ENCODE assay signal across 20 cellular contexts in the genomic region with DNA sequence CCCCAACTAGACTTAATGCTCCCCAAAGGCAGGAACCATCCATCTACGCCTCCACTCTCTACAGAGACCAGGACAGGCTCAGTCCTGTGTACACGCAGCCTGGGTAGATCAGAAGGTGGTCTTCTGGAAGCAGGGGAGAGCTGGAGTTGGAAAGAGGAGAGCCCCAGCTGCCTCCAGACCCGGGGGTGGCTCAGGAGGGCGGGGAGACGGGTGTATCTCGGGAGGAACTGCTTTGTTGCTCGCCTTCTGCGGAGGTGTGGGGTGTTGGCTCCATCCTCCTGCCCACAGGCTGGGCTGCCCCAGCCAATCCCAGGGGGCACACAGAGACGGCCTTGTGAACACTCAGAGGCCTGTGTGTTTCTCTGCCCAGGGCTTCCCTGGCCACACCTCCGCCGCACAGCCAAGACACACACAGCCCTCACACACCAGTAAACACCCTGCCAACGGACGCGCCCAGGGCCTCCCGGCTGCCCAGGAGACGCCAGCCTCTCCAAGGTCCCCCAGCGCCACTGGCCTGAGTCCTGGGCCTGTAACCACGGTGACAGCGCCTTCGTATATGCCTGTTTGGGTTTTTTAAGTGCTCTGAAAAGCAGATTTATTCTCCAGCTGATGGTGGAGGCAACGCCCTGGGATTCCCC.
DNase-seq lines count a peak whose midpoint lies in the region; ATAC-seq, FAIRE-seq and TF ChIP-seq lines count a peak whose summit lies in the region.
"Had no signal": no experiment of that assay in that cellular context is flagged by ENCODE, and none has a peak within 500 bp of the region (broad histone marks: within the 10 kb centered on the region; RNA-seq: fewer than 3 reads in every experiment).

No MANE protein-coding gene starts in this region.

- no peak overlapping the region for H2BK120ac ChIP-seq in neuronal stem cell (ENCODE audit: low read depth, low read length)

- H3K4me3 ChIP-seq in A549 (no peak overlapping the region), body of pancreas (no peak overlapping the region), neuronal stem cell (ENCODE audit: low read length in 2 of 2) (no peak overlapping the region), gastroesophageal sphincter (no peak overlapping the region)
- H3K4me3 ChIP-seq: ascending aorta, heart right ventricle, vagina had no signal

- no peak overlapping the region for H3K4ac ChIP-seq in neuronal stem cell (ENCODE audit: low read length)

- no peak for TF ChIP-seq RAD21 in A549 (conservative IDR thresholded peaks at IDR 0.05 in 1 of 2, IDR thresholded peaks at IDR 0.05 in 1 of 2)

- H3K36me3 ChIP-seq in body of pancreas (replicated peaks in 1 of 2; ENCODE audit: insufficient read depth in 1 of 2, low read depth in 2 of 2) (no peaks in the 10 kb centered on the region), neuronal stem cell (replicated peaks in 1 of 2; ENCODE audit: control insufficient read depth in 2 of 2, insufficient read depth in 2 of 2, low read length in 2 of 2) (peaks cover 14 to 15% of the 10 kb centered on the region in 2 donors), gastroesophageal sphincter (no peaks in the 10 kb centered on the region)
- H3K36me3 ChIP-seq: ascending aorta, heart right ventricle, vagina had no signal

- no peak overlapping the region for H2BK5ac ChIP-seq in neuronal stem cell (ENCODE audit: low read length)

- H3K14ac ChIP-seq in neuronal stem cell (ENCODE audit: low read length), result peak overlapping the region; percentile 43

- intact Hi-C loops in body of pancreas (cut with DNase I), result no loop called here
- intact Hi-C loops in natural killer cell (cut with micrococcal nuclease), result no loop called here

- H4K8ac ChIP-seq in neuronal stem cell (ENCODE audit: low read depth, low read length), result no peak overlapping the region

- H3K36me3 Mint-ChIP-seq in natural killer cell, result no peaks in the 10 kb centered on the region

- H3K9me3 Mint-ChIP-seq in natural killer cell, result no peaks in the 10 kb centered on the region

- peak overlapping the region; percentile 59 for H3K23ac ChIP-seq in neuronal stem cell (ENCODE audit: low read depth, low read length, poor library complexity)

- H2AFZ ChIP-seq in neuronal stem cell (ENCODE audit: low read length), result no peak overlapping the region

- no peak overlapping the region for H2BK15ac ChIP-seq in neuronal stem cell (ENCODE audit: low read length)

- POLR2A ChIA-PET in A549 (lab: Yijun Ruan, JAX), result no interaction called here

- TF ChIP-seq EP300 in A549 (IDR thresholded peaks at IDR 0.05) (no peak), gastroesophageal sphincter (IDR thresholded peaks at IDR 0.05) (no peak)

- no peak overlapping the region for H3K9ac ChIP-seq in neuronal stem cell (ENCODE audit: low read depth, low read length, poor library complexity)

- H3K4me3 Mint-ChIP-seq in natural killer cell, result no peak overlapping the region
- H3K4me3 Mint-ChIP-seq: dendritic cell treated with granulocyte-macrophage colony-stimulating factor and Interleukin-4, amounts not matched to agents 40 ng/mL and 50 ng/mL, for 4 days; WTC11 had no signal

- H3K18ac ChIP-seq in neuronal stem cell (ENCODE audit: low read length), result no peak overlapping the region

- no peak overlapping the region for H2BK12ac ChIP-seq in neuronal stem cell (ENCODE audit: low read length)

- no peak for FAIRE-seq in A549 (lab: Jason Lieb, UNC)
- FAIRE-seq: kidney had no signal

- no peaks in the 10 kb centered on the region for H3K79me1 ChIP-seq in neuronal stem cell (ENCODE audit: low read depth, low read length)

- peak; percentile 20 to 40; a peak in 4 of 6 replicates for ATAC-seq in A549
- peak; percentile 45 for ATAC-seq in body of pancreas
- no peak for ATAC-seq in natural killer cell
- ATAC-seq in gastroesophageal sphincter, result no peak
- ATAC-seq: heart right ventricle, WTC11 had no signal

- no peak overlapping the region for H3K27ac ChIP-seq in A549
- no peak overlapping the region for H3K27ac ChIP-seq in body of pancreas
- no peak overlapping the region for H3K27ac ChIP-seq in neuronal stem cell (replicated peaks; ENCODE audit: low read length)
- no peak overlapping the region for H3K27ac ChIP-seq in gastroesophageal sphincter
- H3K27ac ChIP-seq: ascending aorta, heart right ventricle, vagina had no signal

- peaks cover 3 to 12% of the 10 kb centered on the region in 2 donors for H3K27me3 Mint-ChIP-seq in natural killer cell (ENCODE audit: low read depth in 2 of 2)
- H3K27me3 Mint-ChIP-seq: dendritic cell treated with granulocyte-macrophage colony-stimulating factor and Interleukin-4, amounts not matched to agents 40 ng/mL and 50 ng/mL, for 4 days; IgD-negative memory B cell had no signal

- no peak overlapping the region for H2AK5ac ChIP-seq in neuronal stem cell (ENCODE audit: low read depth, low read length)

- H3K4me2 ChIP-seq in A549 (no peak overlapping the region), neuronal stem cell (ENCODE audit: insufficient read depth, low read length, poor library complexity, severe bottlenecking) (no peak overlapping the region)

- peaks cover 5% of the 10 kb centered on the region; the same call in 1 of the 3 replicates for H3K9me3 ChIP-seq in A549
- no peaks in the 10 kb centered on the region for H3K9me3 ChIP-seq in body of pancreas
- peaks cover 4 to 10% of the 10 kb centered on the region in 2 donors for H3K9me3 ChIP-seq in neuronal stem cell (replicated peaks in 1 of 2; ENCODE audit: control insufficient read depth in 2 of 2, insufficient read depth in 1 of 2, low read depth in 1 of 2, low read length in 2 of 2)
- H3K9me3 ChIP-seq in gastroesophageal sphincter, result peaks cover 0 to 12% (median 0%) of the 10 kb centered on the region in 3 donors
- H3K9me3 ChIP-seq: ascending aorta, Caco-2, vagina had no signal

- H3K27me3 ChIP-seq in body of pancreas, result no peaks in the 10 kb centered on the region
- no peaks in the 10 kb centered on the region for H3K27me3 ChIP-seq in neuronal stem cell (ENCODE audit: control insufficient read depth in 3 of 3, insufficient read depth in 3 of 3, low read depth in 1 of 3, low read length in 3 of 3)
- peaks cover 21% of the 10 kb centered on the region for H3K27me3 ChIP-seq in gastroesophageal sphincter
- H3K27me3 ChIP-seq: ascending aorta, vagina had no signal

- TF ChIP-seq CTCF in A549 (IDR thresholded peaks at IDR 0.05) (no peak), body of pancreas (IDR thresholded peaks at IDR 0.05) (no peak), natural killer cell (IDR thresholded peaks at IDR 0.05) (no peak), gastroesophageal sphincter (IDR thresholded peaks at IDR 0.05) (no peak)

- H3K4me1 Mint-ChIP-seq in natural killer cell, result no peaks in the 10 kb centered on the region
- H3K4me1 Mint-ChIP-seq: IgD-negative memory B cell, WTC11 had no signal

- CTCF ChIA-PET in A549 (lab: Yijun Ruan, JAX), result interaction anchor here (1.0 kb wide), 1 partner anchor 722 kb away, joined by 3 read pairs; no protein-coding TSS in a partner anchor

- no peak for DNase-seq in A549 (ENCODE audit: low read depth in 1 of 2, low spot score in 1 of 2)
- peak; percentile 11 for DNase-seq in NCI-H1092 treated with DMSO at 0.1 percent for 48 hours (lab: John Stamatoyannopoulos, UW)
- peak in 3 of 4 donors; percentile 36 to 44 (median 40) for DNase-seq in body of pancreas
- DNase-seq in neuronal stem cell (ENCODE audit: low spot score), result no peak
- no peak for DNase-seq in NK-92 (lab: John Stamatoyannopoulos, UW; ENCODE audit: unreplicated experiment)
- no peak for DNase-seq in NOMO-1 treated with DMSO at 0.1 percent for 48 hours (lab: John Stamatoyannopoulos, UW; ENCODE audit: unreplicated experiment)
- DNase-seq in natural killer cell, result no peak
- DNase-seq: Caco-2; heart right ventricle; kidney; NCI-H510A treated with DMSO at 0.1 percent for 48 hours; RPMI8226; stimulated activated naive CD4-positive, alpha-beta T cell; T-helper 1 cell had no signal

- no peak overlapping the region for H3K27ac Mint-ChIP-seq in natural killer cell
- H3K27ac Mint-ChIP-seq: dendritic cell treated with granulocyte-macrophage colony-stimulating factor and Interleukin-4, amounts not matched to agents 40 ng/mL and 50 ng/mL, for 4 days; WTC11 had no signal

- H3K4me1 ChIP-seq in A549 (no peaks in the 10 kb centered on the region), body of pancreas (no peaks in the 10 kb centered on the region), neuronal stem cell (ENCODE audit: control insufficient read depth in 2 of 2, insufficient read depth in 1 of 2, low read depth in 1 of 2, low read length in 2 of 2) (no peaks in the 10 kb centered on the region), gastroesophageal sphincter (no peaks in the 10 kb centered on the region)
- H3K4me1 ChIP-seq: Caco-2, heart right ventricle, vagina had no signal

- 63% methylated on average over 19 of the region's 21 CpGs for WGBS in A549 (ENCODE audit: missing lambda C conversion rate)
- 43% methylated on average over 8 to 21 of the region's 21 CpGs for WGBS in body of pancreas, 2 donors
- no CpG with 5 or more reads among the region's 21 CpGs for WGBS in neuronal stem cell (ENCODE audit: extremely low coverage in 2 of 2, insufficient read length in 2 of 2, insufficient replicate concordance in 1 of 2), 2 donors
- WGBS in gastroesophageal sphincter (ENCODE audit: low coverage in 1 of 2), 2 donors, result 70% methylated on average over 2 of the region's 21 CpGs; no CpG with 5 or more reads in 1 of the 2 donors

- TF ChIP-seq POLR2A in A549 (IDR thresholded peaks at IDR 0.05; ENCODE audit: low read length), result no peak
- no peak for TF ChIP-seq POLR2A in body of pancreas (IDR thresholded peaks at IDR 0.05)
- no peak for TF ChIP-seq POLR2A in gastroesophageal sphincter (IDR thresholded peaks at IDR 0.05)

- no peak overlapping the region for H4K91ac ChIP-seq in neuronal stem cell (ENCODE audit: low read depth, low read length, poor library complexity)

TF ChIP-seq in A549, 52 proteins besides CTCF, POLR2A, EP300 and RAD21 (continues in another document):
- TF ChIP-seq MAZ (IDR thresholded peaks at IDR 0.05; ENCODE audit: borderline replicate concordance, low read depth, low read length), result no peak
- TF ChIP-seq KDM5A (IDR thresholded peaks at IDR 0.05), result no peak
- no peak for TF ChIP-seq HOXA7 (CRISPR knock-in tag; IDR thresholded peaks at IDR 0.05)
- TF ChIP-seq PHF8 (IDR thresholded peaks at IDR 0.05; ENCODE audit: borderline replicate concordance, low read depth), result no peak
- TF ChIP-seq, protein P1, sequence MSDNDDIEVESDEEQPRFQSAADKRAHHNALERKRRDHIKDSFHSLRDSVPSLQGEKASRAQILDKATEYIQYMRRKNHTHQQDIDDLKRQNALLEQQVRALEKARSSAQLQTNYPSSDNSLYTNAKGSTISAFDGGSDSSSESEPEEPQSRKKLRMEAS (IDR thresholded peaks at IDR 0.05), result no peak
- no peak for TF ChIP-seq CBX2 (IDR thresholded peaks at IDR 0.05; ENCODE audit: borderline replicate concordance, low read depth)

Comparison
In these comparisons a context has a peak if more than half of its experiments do, and no peak if none do; other contexts are left out.
1. ATAC-seq: peak in A549 (2 of 2) and body of pancreas (single experiment); none in natural killer cell (0 of 3) and gastroesophageal sphincter (single experiment).
2. DNase-seq: peak in NCI-H1092 treated with DMSO at 0.1 percent for 48 hours (single experiment) and body of pancreas (3 of 4); none in A549 (0 of 2), neuronal stem cell (single experiment), NK-92 (single experiment), NOMO-1 treated with DMSO at 0.1 percent for 48 hours (single experiment) and natural killer cell (single experiment).